Comparison of ENCODE assay signal across 15 cellular contexts in genomic region chr3:69646287-69647067, GRCh38.
DNase-seq lines count a peak whose midpoint lies in the region; ATAC-seq and TF ChIP-seq lines count a peak whose summit lies in the region.
"Had no signal": no experiment of that assay in that cellular context is flagged by ENCODE, and none has a peak within 500 bp of the region (broad histone marks: within the 10 kb centered on the region; RNA-seq: fewer than 3 reads in every experiment).

No MANE protein-coding gene starts in this region.

- no peak overlapping the region for H4K91ac ChIP-seq in mesenchymal stem cell (ENCODE audit: low read length)

- H3K36me3 ChIP-seq in colonic mucosa (no peaks in the 10 kb centered on the region), mucosa of rectum (ENCODE audit: control insufficient read depth in 2 of 2, insufficient read depth in 2 of 2, low read length in 2 of 2) (no peaks in the 10 kb centered on the region), mesenchymal stem cell (ENCODE audit: control insufficient read depth in 1 of 2, insufficient read depth in 2 of 2, low read depth in 1 of 2, low read length in 2 of 2) (no peaks in the 10 kb centered on the region)

- TF ChIP-seq CTCF in colonic mucosa (IDR thresholded peaks at IDR 0.05), result no peak

- intact Hi-C loops in colonic mucosa (cut with DNase I), result no loop called here

- H2BK12ac ChIP-seq in mesenchymal stem cell (ENCODE audit: low read length in 2 of 2), result no peak overlapping the region

- H3K27ac ChIP-seq in colonic mucosa (peak overlapping the region; percentile 26), mucosa of rectum (ENCODE audit: low read depth in 2 of 2, low read length in 2 of 2) (peak overlapping the region; percentile 49 to 73), mesenchymal stem cell (ENCODE audit: low read length, poor library complexity, severe bottlenecking) (no peak overlapping the region)
- H3K27ac ChIP-seq: HL-60 had no signal

- H3K23ac ChIP-seq in mesenchymal stem cell (ENCODE audit: low read length in 2 of 2), result no peak overlapping the region

- no peaks in the 10 kb centered on the region for H3K27me3 ChIP-seq in colonic mucosa
- H3K27me3 ChIP-seq in mucosa of rectum (ENCODE audit: control insufficient read depth in 2 of 2, insufficient read depth in 2 of 2, low read length in 2 of 2), result no peaks in the 10 kb centered on the region
- H3K27me3 ChIP-seq in mesenchymal stem cell (ENCODE audit: control insufficient read depth in 1 of 2, insufficient read depth in 1 of 2, low read length in 2 of 2), result no peaks in the 10 kb centered on the region

- H3K4me3 ChIP-seq in colonic mucosa (no peak overlapping the region), mucosa of rectum (ENCODE audit: low read length in 2 of 2) (no peak overlapping the region), mesenchymal stem cell (ENCODE audit: insufficient read depth in 1 of 2, low read depth in 1 of 2, low read length in 2 of 2) (no peak overlapping the region)
- H3K4me3 ChIP-seq: GM23338 had no signal

- no peak overlapping the region for H4K8ac ChIP-seq in mesenchymal stem cell (ENCODE audit: low read length)

- H3K4me1 ChIP-seq in colonic mucosa, result no peaks in the 10 kb centered on the region
- H3K4me1 ChIP-seq in mucosa of rectum (ENCODE audit: control insufficient read depth in 2 of 2, insufficient read depth in 2 of 2, low read length in 2 of 2), result peaks cover 0 to 3% of the 10 kb centered on the region in 2 donors
- no peaks in the 10 kb centered on the region for H3K4me1 ChIP-seq in mesenchymal stem cell (ENCODE audit: control insufficient read depth, insufficient read depth, low read depth, low read length)

- no peak overlapping the region for H2BK15ac ChIP-seq in mesenchymal stem cell (ENCODE audit: low read depth, poor library complexity, severe bottlenecking)

- no peak overlapping the region for H3K14ac ChIP-seq in mesenchymal stem cell (ENCODE audit: low read length in 2 of 2)

- no peak overlapping the region for H3K18ac ChIP-seq in mesenchymal stem cell (ENCODE audit: low read depth in 1 of 2, low read length in 2 of 2)

- DNase-seq in LHCN-M2 (ENCODE audit: low read depth) (peak; percentile 14), colonic mucosa (peak; percentile 65), activated gamma-delta T cell (lab: John Stamatoyannopoulos, UW) (no peak), mesenchymal stem cell (no peak)
- DNase-seq: CD8-positive, alpha-beta T cell; COR-L47; DMS153; DMS79 treated with DMSO at 0.1 percent for 48 hours; EL; H7 had no signal

- H3K9me3 ChIP-seq in colonic mucosa (no peaks in the 10 kb centered on the region), mucosa of rectum (ENCODE audit: control insufficient read depth in 2 of 2, low read length in 2 of 2) (no peaks in the 10 kb centered on the region), mesenchymal stem cell (ENCODE audit: control insufficient read depth, low read length) (no peaks in the 10 kb centered on the region)

- no peak overlapping the region for H2AK5ac ChIP-seq in mesenchymal stem cell (ENCODE audit: low read length, severe bottlenecking)

- 87% methylated on average over 14 of the region's 14 CpGs for WGBS in mesenchymal stem cell

- H2BK120ac ChIP-seq in mesenchymal stem cell (ENCODE audit: low read depth, low read length), result no peak overlapping the region

- ATAC-seq in GM21717 (IDR thresholded peaks at IDR 0.05; ENCODE audit: unreplicated experiment), result no peak
- no peak for ATAC-seq in GM18498 (IDR thresholded peaks at IDR 0.05; ENCODE audit: unreplicated experiment)
- ATAC-seq: CD8-positive, alpha-beta T cell; GM23338 had no signal

- no peaks in the 10 kb centered on the region for H3K79me1 ChIP-seq in mesenchymal stem cell (replicated peaks; ENCODE audit: low read length, poor library complexity, severe bottlenecking)

- H3K9ac ChIP-seq in colonic mucosa (ENCODE audit: low read depth in 2 of 2, low read length in 2 of 2) (no peak overlapping the region), mucosa of rectum (ENCODE audit: low read depth in 1 of 2, low read length in 2 of 2) (no peak overlapping the region), mesenchymal stem cell (ENCODE audit: low read length) (no peak overlapping the region)

- H2AFZ ChIP-seq in mesenchymal stem cell (ENCODE audit: low read depth, low read length), result no peak overlapping the region
- H2AFZ ChIP-seq: GM23338 had no signal

- H2BK5ac ChIP-seq in mesenchymal stem cell (ENCODE audit: low read depth, low read length, poor library complexity, severe bottlenecking), result no peak overlapping the region

- no peak overlapping the region for H3K4ac ChIP-seq in mesenchymal stem cell (ENCODE audit: low read depth in 1 of 2, low read length in 2 of 2)

- no peak overlapping the region for H3K4me2 ChIP-seq in mesenchymal stem cell (ENCODE audit: low read length, poor library complexity, severe bottlenecking)
- H3K4me2 ChIP-seq: GM23338 had no signal

Comparison
In these comparisons a context has a peak if more than half of its experiments do, and no peak if none do; other contexts are left out.
1. DNase-seq: peak in LHCN-M2 (single experiment) and colonic mucosa (single experiment); none in activated gamma-delta T cell (single experiment) and mesenchymal stem cell (single experiment).